In genomic region chr3:23921052-23921511, GRCh38 we compare ENCODE assay signal across 16 cellular contexts. TPM values are rescaled to one million over a fixed set of nuclear protein-coding genes. Genes with fewer than 3 reads are reported as not detected.
DNase-seq lines count a peak whose midpoint lies in the region; ATAC-seq, FAIRE-seq and TF ChIP-seq lines count a peak whose summit lies in the region.
"Had no signal": no experiment of that assay in that cellular context is flagged by ENCODE, and none has a peak within 500 bp of the region (broad histone marks: within the 10 kb centered on the region; RNA-seq: fewer than 3 reads in every experiment).

No MANE protein-coding gene starts in this region.

- H2AFZ ChIP-seq in HepG2 (ENCODE audit: low read length) (no peak overlapping the region), MM.1S (ENCODE audit: low read length) (no peak overlapping the region)

- 86% methylated on average over 3 of the region's 3 CpGs for WGBS in HepG2 (ENCODE audit: low lambda C conversion rate)
- 96% methylated on average over 2 of the region's 3 CpGs for WGBS in right lobe of liver (ENCODE audit: insufficient coverage, low coverage, low lambda C conversion rate, missing lambda C conversion rate)

- no TSS peak for BruUV-seq in HepG2 (replicated peaks; lab: Mats Ljungman, UMichigan)

- H3K9me2 ChIP-seq in MM.1S (replicated peaks; ENCODE audit: insufficient read depth, low read length): no peaks in the 10 kb centered on the region

- POLR2A ChIA-PET in HepG2 (lab: Yijun Ruan, JAX): interaction anchor here (0.7 to 1.1 kb wide), 2 partner anchors 22 to 35 kb away, joined by 3 to 4 read pairs; no protein-coding TSS in a partner anchor

- peaks cover 26% of the 10 kb centered on the region for H3K4me1 Mint-ChIP-seq in dendritic cell treated with granulocyte-macrophage colony-stimulating factor and Interleukin-4, amounts not matched to agents 40 ng/mL and 50 ng/mL, for 4 days (ENCODE audit: low read depth)
- peaks cover 39% of the 10 kb centered on the region for H3K4me1 Mint-ChIP-seq in stimulated activated memory B cell treated with anti-CD40 and anti-IgM and Interleukin-4, amounts not matched to agents 10 μg/mL and 1 μg/mL and 100 μg/mL, for 72 hours

- no peak for ATAC-seq in HepG2
- ATAC-seq in right lobe of liver: no peak
- ATAC-seq in stimulated activated memory B cell treated with anti-CD40 and anti-IgM and Interleukin-4, amounts not matched to agents 10 μg/mL and 1 μg/mL and 100 μg/mL, for 72 hours: no peak
- ATAC-seq: heart left ventricle, left colon had no signal

- H3F3A ChIP-seq in MM.1S (ENCODE audit: insufficient read depth, low read length): peaks cover 36% of the 10 kb centered on the region

- H3K27me3 Mint-ChIP-seq in dendritic cell treated with granulocyte-macrophage colony-stimulating factor and Interleukin-4, amounts not matched to agents 40 ng/mL and 50 ng/mL, for 4 days: no peaks in the 10 kb centered on the region
- H3K27me3 Mint-ChIP-seq in stimulated activated memory B cell treated with anti-CD40 and anti-IgM and Interleukin-4, amounts not matched to agents 10 μg/mL and 1 μg/mL and 100 μg/mL, for 72 hours: no peaks in the 10 kb centered on the region
- H3K27me3 Mint-ChIP-seq: activated CD4-positive, alpha-beta T cell treated with anti-CD3 and anti-CD28 coated beads, Interleukin-2, amount 10 ng/mL, durations not matched to agents 24 days and 14 days had no signal

- in situ Hi-C loops in HepG2 (cut with HindIII; ENCODE audit: extremely low pct_ligation_motif_present, low pct_unique_long_range_greater_than_20kb): no loop called here

- H4K20me1 ChIP-seq in HepG2 (ENCODE audit: insufficient read depth, low read length) (peaks cover 27% of the 10 kb centered on the region), MM.1S (ENCODE audit: insufficient read depth, low read length) (peaks cover 19% of the 10 kb centered on the region)

- no peak overlapping the region for H3K4me3 ChIP-seq in HepG2 (replicated peaks in 1 of 3; ENCODE audit: insufficient read depth in 1 of 3, low read depth in 2 of 3, low read length in 3 of 3)
- H3K4me3 ChIP-seq in right lobe of liver: no peak overlapping the region
- H3K4me3 ChIP-seq in MM.1S (ENCODE audit: low read length): no peak overlapping the region
- H3K4me3 ChIP-seq: heart left ventricle, sigmoid colon had no signal

- H3K27ac ChIP-seq in HepG2 (ENCODE audit: extremely low read length, insufficient read depth, low read length) (no peak overlapping the region), right lobe of liver (no peak overlapping the region), MM.1S (ENCODE audit: low read length) (no peak overlapping the region)
- H3K27ac ChIP-seq: heart left ventricle, sigmoid colon had no signal

- H3K4me3 Mint-ChIP-seq in dendritic cell treated with granulocyte-macrophage colony-stimulating factor and Interleukin-4, amounts not matched to agents 40 ng/mL and 50 ng/mL, for 4 days: no peak overlapping the region
- H3K4me3 Mint-ChIP-seq in stimulated activated memory B cell treated with anti-CD40 and anti-IgM and Interleukin-4, amounts not matched to agents 10 μg/mL and 1 μg/mL and 100 μg/mL, for 72 hours: no peak overlapping the region

- peaks cover 2% of the 10 kb centered on the region for H3K9me3 Mint-ChIP-seq in dendritic cell treated with granulocyte-macrophage colony-stimulating factor and Interleukin-4, amounts not matched to agents 40 ng/mL and 50 ng/mL, for 4 days
- no peaks in the 10 kb centered on the region for H3K9me3 Mint-ChIP-seq in stimulated activated memory B cell treated with anti-CD40 and anti-IgM and Interleukin-4, amounts not matched to agents 10 μg/mL and 1 μg/mL and 100 μg/mL, for 72 hours
- H3K9me3 Mint-ChIP-seq: activated CD4-positive, alpha-beta T cell treated with anti-CD3 and anti-CD28 coated beads, Interleukin-2, amount 10 ng/mL, durations not matched to agents 24 days and 14 days; activated T-helper 2 cell treated with anti-CD3 and anti-CD28 coated beads, Interferon-gamma antibody, Interleukin-2, Interleukin-4, amounts not matched to agents 10 μg/mL and 5 μg/mL and 100 μg/mL, durations not matched to agents 14 hours and 24 hours and 36 hours had no signal

- FAIRE-seq in HepG2 (lab: Jason Lieb, UNC): no peak
- FAIRE-seq: endometrium had no signal

- DNase-seq in HepG2 (ENCODE audit: low spot score): no peak
- DNase-seq in right lobe of liver: no peak
- DNase-seq in M059J (ENCODE audit: low read depth): peak; percentile 14
- DNase-seq in MM.1S: no peak
- no peak for DNase-seq in medulla oblongata (ENCODE audit: extremely low spot score)
- DNase-seq in OCI-M2 (lab: John Stamatoyannopoulos, UW; ENCODE audit: unreplicated experiment): no peak
- DNase-seq: activated CD4-positive, alpha-beta T cell treated with anti-CD3 and anti-CD28 coated beads, Interleukin-2, amount 10 ng/mL, durations not matched to agents 24 days and 14 days; heart left ventricle; left colon; NCI-H2171; sigmoid colon; T-helper 1 cell had no signal

- TF ChIP-seq POLR2A in HepG2 (IDR thresholded peaks at IDR 0.05; ENCODE audit: insufficient read depth in 1 of 2, low read depth in 2 of 2, low read length in 2 of 2) (peak; percentile 51 to 61; a peak in 3 of 4 replicates), right lobe of liver (IDR thresholded peaks at IDR 0.05) (no peak)

- intact Hi-C loops in HepG2 (cut with micrococcal nuclease; ENCODE audit: unreplicated experiment): no loop called here
- intact Hi-C loops in right lobe of liver (cut with DNase I): no loop called here
- intact Hi-C loops in dendritic cell treated with granulocyte-macrophage colony-stimulating factor and Interleukin-4, amounts not matched to agents 40 ng/mL and 50 ng/mL, for 4 days (cut with micrococcal nuclease): no loop called here

- H3K4me1 ChIP-seq in HepG2 (ENCODE audit: insufficient read depth, low read length) (peaks cover 30% of the 10 kb centered on the region), right lobe of liver (peaks cover 0 to 10% (median 5%) of the 10 kb centered on the region in 4 donors), MM.1S (ENCODE audit: low read length) (peaks cover 15% of the 10 kb centered on the region; the same call in 1 of the 2 replicates)

- H3K27me3 ChIP-seq in HepG2 (ENCODE audit: control insufficient read depth in 1 of 2, insufficient read depth in 2 of 2, low read length in 2 of 2) (no peaks in the 10 kb centered on the region; a peak in 1 of 5 replicates), right lobe of liver (no peaks in the 10 kb centered on the region), MM.1S (replicated peaks; ENCODE audit: insufficient read depth, low read length) (peaks cover 2% of the 10 kb centered on the region)
- H3K27me3 ChIP-seq: heart left ventricle, sigmoid colon had no signal

- TF ChIP-seq RAD21 in HepG2 (CRISPR knock-in tag; IDR thresholded peaks at IDR 0.05): no peak

- no peak overlapping the region for H3K9ac ChIP-seq in HepG2 (ENCODE audit: insufficient read depth, low read depth, low read length)
- H3K9ac ChIP-seq in MM.1S (ENCODE audit: low read length): no peak overlapping the region

- no peak for TF ChIP-seq EP300 in HepG2 (IDR thresholded peaks at IDR 0.05; ENCODE audit: low read depth in 2 of 2, low read length in 2 of 2)
- no peak for TF ChIP-seq EP300 in HepG2 (CRISPR knock-in tag; IDR thresholded peaks at IDR 0.05; ENCODE audit: borderline replicate concordance)

- H3K36me3 Mint-ChIP-seq in dendritic cell treated with granulocyte-macrophage colony-stimulating factor and Interleukin-4, amounts not matched to agents 40 ng/mL and 50 ng/mL, for 4 days (ENCODE audit: low read depth): peaks cover 62% of the 10 kb centered on the region
- H3K36me3 Mint-ChIP-seq in stimulated activated memory B cell treated with anti-CD40 and anti-IgM and Interleukin-4, amounts not matched to agents 10 μg/mL and 1 μg/mL and 100 μg/mL, for 72 hours: peaks cover 47% of the 10 kb centered on the region

- H3K36me3 ChIP-seq in HepG2 (replicated peaks in 1 of 2; ENCODE audit: control insufficient read depth in 1 of 2, insufficient read depth in 2 of 2, low read length in 2 of 2) (peaks cover 4 to 9% of the 10 kb centered on the region in 2 experiments; a peak in 4 of 5 replicates), right lobe of liver (peaks cover 0 to 24% (median 12%) of the 10 kb centered on the region in 4 donors), MM.1S (replicated peaks; ENCODE audit: insufficient read depth, low read length) (peaks cover 14% of the 10 kb centered on the region; the same call in 1 of the 2 replicates)

- CTCF ChIA-PET in HepG2 (lab: Yijun Ruan, JAX; ENCODE audit: low intra/inter-chr PET ratio, low total read pairs): no interaction called here

- no peak overlapping the region for H3K4me2 ChIP-seq in HepG2 (ENCODE audit: low read depth, low read length)
- no peak overlapping the region for H3K4me2 ChIP-seq in MM.1S (ENCODE audit: low read depth, low read length)

- H3K27ac Mint-ChIP-seq in dendritic cell treated with granulocyte-macrophage colony-stimulating factor and Interleukin-4, amounts not matched to agents 40 ng/mL and 50 ng/mL, for 4 days: peak overlapping the region; percentile 56
- H3K27ac Mint-ChIP-seq in stimulated activated memory B cell treated with anti-CD40 and anti-IgM and Interleukin-4, amounts not matched to agents 10 μg/mL and 1 μg/mL and 100 μg/mL, for 72 hours: peak overlapping the region; percentile 59
- H3K27ac Mint-ChIP-seq: activated CD4-positive, alpha-beta T cell treated with anti-CD3 and anti-CD28 coated beads, Interleukin-2, amount 10 ng/mL, durations not matched to agents 24 days and 14 days; activated T-helper 2 cell treated with anti-CD3 and anti-CD28 coated beads, Interferon-gamma antibody, Interleukin-2, Interleukin-4, amounts not matched to agents 10 μg/mL and 5 μg/mL and 100 μg/mL, durations not matched to agents 14 hours and 24 hours and 36 hours had no signal

- no peaks in the 10 kb centered on the region for H3K9me3 ChIP-seq in HepG2 (ENCODE audit: low read length)
- H3K9me3 ChIP-seq in right lobe of liver: no peaks in the 10 kb centered on the region
- H3K9me3 ChIP-seq in MM.1S (replicated peaks; ENCODE audit: insufficient read depth, low read length): no peaks in the 10 kb centered on the region
- H3K9me3 ChIP-seq: heart left ventricle, sigmoid colon had no signal

- TF ChIP-seq CTCF in HepG2 (CRISPR knock-in tag; IDR thresholded peaks at IDR 0.05) (no peak), right lobe of liver (IDR thresholded peaks at IDR 0.05) (no peak), MM.1S (IDR thresholded peaks at IDR 0.05; ENCODE audit: low read length) (no peak)

- H3K79me2 ChIP-seq in HepG2 (ENCODE audit: insufficient read depth, low read length) (peaks cover 24% of the 10 kb centered on the region), MM.1S (ENCODE audit: low read length) (peaks cover 21% of the 10 kb centered on the region)

RNA-seq across cellular contexts. Expression of gene RPL15, which starts 4.2 kb away (rescaled TPM):
- total RNA-seq in HepG2 (2016; rRNA removed; fragmentation: Illumina TruSeq; extraction: Trizol) (1,297 and 1,763 TPM in 2 replicates), right lobe of liver (100 to 1,000 TPM; 572 to 932 (median 636) TPM)
- total RNA-seq in HepG2 (2016; cell fraction: cytosol; rRNA removed; fragmentation: Illumina TruSeq; extraction: Trizol; ENCODE audit: low read depth): 1,586 and 1,699 TPM in 2 replicates
- 1,351 and 1,926 TPM in 2 replicates for total RNA-seq in HepG2 (2016; cell fraction: insoluble cytoplasmic fraction; rRNA removed; fragmentation: Illumina TruSeq; extraction: Trizol)
- 3,254 and 3,418 TPM in 2 replicates for total RNA-seq in HepG2 (2016; cell fraction: membrane; rRNA removed; fragmentation: Illumina TruSeq; extraction: Trizol)
- 503 TPM in 2 replicates for total RNA-seq in HepG2 (2016; cell fraction: nucleus; rRNA removed; fragmentation: Illumina TruSeq; extraction: Trizol)
- 3,693 and 3,955 TPM in 2 replicates for polyA plus RNA-seq in HepG2 (2011; rRNA removed)
- polyA plus RNA-seq in HepG2 (2011; cell fraction: cytosol; rRNA removed): 6,013 and 6,757 TPM in 2 replicates
- 1,196 and 1,371 TPM in 2 replicates for polyA plus RNA-seq in HepG2 (2011; cell fraction: nucleus; rRNA removed)
- polyA plus RNA-seq in HepG2 (2012): 2,819 and 3,574 TPM in 2 replicates
- polyA plus RNA-seq in HepG2 (2016; cell fraction: cytosol; fragmentation: Illumina TruSeq; extraction: Trizol; ENCODE audit: low read depth): 3,375 and 3,723 TPM in 2 replicates
- 2,788 and 2,868 TPM in 2 replicates for polyA plus RNA-seq in HepG2 (2016; cell fraction: insoluble cytoplasmic fraction; fragmentation: Illumina TruSeq; extraction: Trizol; ENCODE audit: low read depth)
- 4,974 and 5,217 TPM in 2 replicates for polyA plus RNA-seq in HepG2 (2016; cell fraction: membrane; fragmentation: Illumina TruSeq; extraction: Trizol; ENCODE audit: low read depth)
- polyA plus RNA-seq in HepG2 (2016; cell fraction: nucleus; fragmentation: Illumina TruSeq; extraction: Trizol; ENCODE audit: insufficient read depth, low read depth): 1,295 and 1,318 TPM in 2 replicates
- 1,424 and 2,177 TPM in 2 replicates for polyA minus RNA-seq in HepG2 (2011; rRNA and poly(A)+ RNA removed; ENCODE audit: low replicate concordance)
- 848 and 1,008 TPM in 2 replicates for polyA minus RNA-seq in HepG2 (2011; cell fraction: cytosol; rRNA and poly(A)+ RNA removed)
- 296 and 376 TPM in 2 replicates for polyA minus RNA-seq in HepG2 (2011; cell fraction: nucleus; rRNA and poly(A)+ RNA removed)
- total RNA-seq in M059J (2014; rRNA removed; shearing (Covaris generic)): 1,600 and 2,297 TPM in 2 replicates

RNA-seq across cellular contexts. Expression of gene NKIRAS1, which starts 4.3 kb away (rescaled TPM):
- total RNA-seq in HepG2 (2016; rRNA removed; fragmentation: Illumina TruSeq; extraction: Trizol) (8.0 and 10.5 TPM in 2 replicates), right lobe of liver (10 to 100 TPM in 2 of 6 experiments, 1 to 10 TPM in 4; 7.0 to 14.2 (median 8.5) TPM)
- total RNA-seq in HepG2 (2016; cell fraction: cytosol; rRNA removed; fragmentation: Illumina TruSeq; extraction: Trizol; ENCODE audit: low read depth): 6.8 and 7.5 TPM in 2 replicates
- 8.5 and 11.2 TPM in 2 replicates for total RNA-seq in HepG2 (2016; cell fraction: insoluble cytoplasmic fraction; rRNA removed; fragmentation: Illumina TruSeq; extraction: Trizol)
- 5.0 and 6.3 TPM in 2 replicates for total RNA-seq in HepG2 (2016; cell fraction: membrane; rRNA removed; fragmentation: Illumina TruSeq; extraction: Trizol)
- total RNA-seq in HepG2 (2016; cell fraction: nucleus; rRNA removed; fragmentation: Illumina TruSeq; extraction: Trizol): 6.0 and 7.0 TPM in 2 replicates
- polyA plus RNA-seq in HepG2 (2011; rRNA removed): 4.3 and 4.5 TPM in 2 replicates
- polyA plus RNA-seq in HepG2 (2011; cell fraction: cytosol; rRNA removed): 2.3 and 4.0 TPM in 2 replicates
- polyA plus RNA-seq in HepG2 (2011; cell fraction: nucleus; rRNA removed): 1.8 and 3.5 TPM in 2 replicates
- 6.4 and 6.7 TPM in 2 replicates for polyA plus RNA-seq in HepG2 (2012)
- 1.1 TPM in 2 replicates for polyA plus RNA-seq in HepG2 (2016; cell fraction: cytosol; fragmentation: Illumina TruSeq; extraction: Trizol; ENCODE audit: low read depth)
- polyA plus RNA-seq in HepG2 (2016; cell fraction: insoluble cytoplasmic fraction; fragmentation: Illumina TruSeq; extraction: Trizol; ENCODE audit: low read depth): 10.4 and 12.6 TPM in 2 replicates
- 2.2 and 3.1 TPM in 2 replicates for polyA plus RNA-seq in HepG2 (2016; cell fraction: membrane; fragmentation: Illumina TruSeq; extraction: Trizol; ENCODE audit: low read depth)
- 7.0 and 7.8 TPM in 2 replicates for polyA plus RNA-seq in HepG2 (2016; cell fraction: nucleus; fragmentation: Illumina TruSeq; extraction: Trizol; ENCODE audit: insufficient read depth, low read depth)
- polyA minus RNA-seq in HepG2 (2011; rRNA and poly(A)+ RNA removed; ENCODE audit: low replicate concordance): 2.0 and 2.2 TPM in 2 replicates
- 4.0 and 6.2 TPM in 2 replicates for polyA minus RNA-seq in HepG2 (2011; cell fraction: cytosol; rRNA and poly(A)+ RNA removed)
- 12.7 and 14.3 TPM in 2 replicates for polyA minus RNA-seq in HepG2 (2011; cell fraction: nucleus; rRNA and poly(A)+ RNA removed)
- 8.8 and 11.9 TPM in 2 replicates for total RNA-seq in M059J (2014; rRNA removed; shearing (Covaris generic))

RNA-seq across cellular contexts. Expression of gene NR1D2, which starts 24.0 kb away (rescaled TPM):
- total RNA-seq in HepG2 (2016; rRNA removed; fragmentation: Illumina TruSeq; extraction: Trizol) (8.1 and 14.3 TPM in 2 replicates), right lobe of liver (10 to 100 TPM; 13.0 to 34.8 (median 18.2) TPM)
- 3.8 and 4.4 TPM in 2 replicates for total RNA-seq in HepG2 (2016; cell fraction: cytosol; rRNA removed; fragmentation: Illumina TruSeq; extraction: Trizol; ENCODE audit: low read depth)
- 10.2 and 12.5 TPM in 2 replicates for total RNA-seq in HepG2 (2016; cell fraction: insoluble cytoplasmic fraction; rRNA removed; fragmentation: Illumina TruSeq; extraction: Trizol)
- 8.8 and 9.8 TPM in 2 replicates for total RNA-seq in HepG2 (2016; cell fraction: membrane; rRNA removed; fragmentation: Illumina TruSeq; extraction: Trizol)
- total RNA-seq in HepG2 (2016; cell fraction: nucleus; rRNA removed; fragmentation: Illumina TruSeq; extraction: Trizol): 9.6 and 11.0 TPM in 2 replicates
- polyA plus RNA-seq in HepG2 (2011; rRNA removed): 5.3 TPM in 2 replicates
- 2.6 and 4.6 TPM in 2 replicates for polyA plus RNA-seq in HepG2 (2011; cell fraction: cytosol; rRNA removed)
- 2.9 and 3.5 TPM in 2 replicates for polyA plus RNA-seq in HepG2 (2011; cell fraction: nucleus; rRNA removed)
- 11.8 and 12.0 TPM in 2 replicates for polyA plus RNA-seq in HepG2 (2012)
- 0.38 and 0.43 TPM in 2 replicates for polyA plus RNA-seq in HepG2 (2016; cell fraction: cytosol; fragmentation: Illumina TruSeq; extraction: Trizol; ENCODE audit: low read depth)
- polyA plus RNA-seq in HepG2 (2016; cell fraction: insoluble cytoplasmic fraction; fragmentation: Illumina TruSeq; extraction: Trizol; ENCODE audit: low read depth): 7.2 and 7.4 TPM in 2 replicates
- polyA plus RNA-seq in HepG2 (2016; cell fraction: membrane; fragmentation: Illumina TruSeq; extraction: Trizol; ENCODE audit: low read depth): 2.1 and 2.3 TPM in 2 replicates
- polyA plus RNA-seq in HepG2 (2016; cell fraction: nucleus; fragmentation: Illumina TruSeq; extraction: Trizol; ENCODE audit: insufficient read depth, low read depth): 5.6 and 5.9 TPM in 2 replicates
- 6.0 and 17.2 TPM in 2 replicates for polyA minus RNA-seq in HepG2 (2011; rRNA and poly(A)+ RNA removed; ENCODE audit: low replicate concordance)
- 11.6 and 16.5 TPM in 2 replicates for polyA minus RNA-seq in HepG2 (2011; cell fraction: cytosol; rRNA and poly(A)+ RNA removed)
- 26.5 and 29.6 TPM in 2 replicates for polyA minus RNA-seq in HepG2 (2011; cell fraction: nucleus; rRNA and poly(A)+ RNA removed)
- total RNA-seq in M059J (2014; rRNA removed; shearing (Covaris generic)): 15.8 and 23.0 TPM in 2 replicates
